Comparison of ENCODE assay signal across 9 cellular contexts in genomic region chr19:56314018-56314583, GRCh38. TPM values are rescaled to one million over a fixed set of nuclear protein-coding genes. Genes with fewer than 3 reads are reported as not detected.
A peak's percentile ranks its signal among the peaks of the same experiment; 100 is the strongest.
DNase-seq lines count a peak whose midpoint lies in the region; ATAC-seq, FAIRE-seq and TF ChIP-seq lines count a peak whose summit lies in the region.
"Had no signal": no experiment of that assay in that cellular context is flagged by ENCODE, and none has a peak within 500 bp of the region (broad histone marks: within the 10 kb centered on the region; RNA-seq: fewer than 3 reads in every experiment).

No MANE protein-coding gene starts in this region.

- peak; percentile 96 for DNase-seq in A172 (ENCODE audit: low spot score)
- peak; percentile 71 for DNase-seq in MV-4-11 (lab: John Stamatoyannopoulos, UW)
- no peak for DNase-seq in bronchial epithelial cell (ENCODE audit: low read depth)
- no peak for DNase-seq in lower lobe of right lung
- no peak for DNase-seq in vagina (ENCODE audit: extremely low spot score in 2 of 2)
- DNase-seq in glomerular visceral epithelial cell (ENCODE audit: extremely low spot score): no peak

- H3K9me3 ChIP-seq in lower lobe of right lung (no peaks in the 10 kb centered on the region), vagina (no peaks in the 10 kb centered on the region)

- H3K4me1 ChIP-seq in lower lobe of right lung (peaks cover 17% of the 10 kb centered on the region), vagina (peaks cover 17% of the 10 kb centered on the region)

- H3K36me3 ChIP-seq in bronchial epithelial cell (ENCODE audit: control insufficient read depth, insufficient read depth, low read length): peaks cover 2% of the 10 kb centered on the region
- peaks cover 9% of the 10 kb centered on the region for H3K36me3 ChIP-seq in lower lobe of right lung
- H3K36me3 ChIP-seq in vagina: no peaks in the 10 kb centered on the region

- no peak for FAIRE-seq in bronchial epithelial cell (lab: Jason Lieb, UNC)

- no peak for TF ChIP-seq CTCF in bronchial epithelial cell (IDR thresholded peaks at IDR 0.05; ENCODE audit: insufficient read depth, low read length, severe bottlenecking)
- no peak for TF ChIP-seq CTCF in lower lobe of right lung (IDR thresholded peaks at IDR 0.05)
- TF ChIP-seq CTCF in vagina (IDR thresholded peaks at IDR 0.05): no peak

- H3K4me3 ChIP-seq in bronchial epithelial cell (ENCODE audit: low read depth, low read length) (peak overlapping the region; percentile 89), lower lobe of right lung (peak overlapping the region; percentile 75), vagina (peak overlapping the region; percentile 59 to 82)

- no peak for TF ChIP-seq POLR2A in vagina (IDR thresholded peaks at IDR 0.05)

- ATAC-seq in GM18861 (IDR thresholded peaks at IDR 0.05; ENCODE audit: unreplicated experiment): peak; percentile 4
- peak; percentile 5 to 8 for ATAC-seq in lower lobe of right lung
- no peak for ATAC-seq in GM19328 (IDR thresholded peaks at IDR 0.05; ENCODE audit: unreplicated experiment)

- peak overlapping the region; percentile 98 for H3K27ac ChIP-seq in lower lobe of right lung
- H3K27ac ChIP-seq in vagina: peak overlapping the region; percentile 90

- H3K27me3 ChIP-seq in bronchial epithelial cell (ENCODE audit: control insufficient read depth, insufficient read depth, low read length) (no peaks in the 10 kb centered on the region), lower lobe of right lung (ENCODE audit: low read depth) (no peaks in the 10 kb centered on the region), vagina (no peaks in the 10 kb centered on the region)

- intact Hi-C loops in lower lobe of right lung (cut with DNase I): no loop called here
- intact Hi-C loops in vagina (cut with DNase I): no loop called here

RNA-seq across cellular contexts. Expression of gene ZSCAN5A, which starts 0.5 kb away (rescaled TPM):
- total RNA-seq in A172 (2014; rRNA removed; shearing (Covaris generic)): 4.2 and 6.6 TPM in 2 replicates
- total RNA-seq in bronchial epithelial cell (4.9 and 5.0 TPM in 2 replicates), lower lobe of right lung (16.7 TPM), vagina (2.7 TPM)

RNA-seq across cellular contexts. Expression of gene EDDM13, which starts 41.6 kb away (rescaled TPM):
- not detected in 2 replicates for total RNA-seq in A172 (2014; rRNA removed; shearing (Covaris generic))
- total RNA-seq in bronchial epithelial cell: not detected in 2 replicates
- 1.3 TPM for total RNA-seq in lower lobe of right lung
- 7.6 TPM for total RNA-seq in vagina
- total RNA-seq: myocyte had no signal

Comparison
In these comparisons a context has a peak if more than half of its experiments do, and no peak if none do; other contexts are left out.
1. DNase-seq: peak in A172 (single experiment) and MV-4-11 (single experiment); none in bronchial epithelial cell (single experiment), lower lobe of right lung (single experiment), vagina (0 of 2) and glomerular visceral epithelial cell (single experiment).
2. Peak in every context shown above with its lines, with median percentiles within 50 percentile points of each other: H3K4me3 ChIP-seq.